In the genomic region with DNA sequence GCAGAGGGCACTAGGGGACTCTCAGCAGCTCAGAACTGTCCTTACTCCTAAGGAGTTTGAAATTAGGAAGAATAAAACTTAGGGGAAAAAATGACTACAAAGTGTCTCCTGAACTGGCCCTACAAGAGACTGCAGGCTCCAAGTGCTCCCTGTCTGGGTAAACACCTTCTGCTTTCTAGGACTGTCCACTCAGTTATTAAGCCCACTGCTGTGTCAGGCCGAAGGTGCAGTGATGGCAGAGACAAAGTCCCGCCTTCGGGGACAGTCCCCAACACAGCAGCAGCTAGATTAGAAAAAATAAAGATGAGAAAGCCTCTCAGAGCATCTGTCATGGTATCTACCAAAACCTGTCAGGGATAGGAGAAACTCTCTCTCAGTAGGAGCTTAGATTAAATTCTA, we compare ENCODE assay signal across 19 cellular contexts. TPM values are rescaled to one million over a fixed set of nuclear protein-coding genes. Genes with fewer than 3 reads are reported as not detected.
"Had no signal": no experiment of that assay in that cellular context is flagged by ENCODE, and none has a peak within 500 bp of the region (broad histone marks: within the 10 kb centered on the region; RNA-seq: fewer than 3 reads in every experiment).

No MANE protein-coding gene starts in this region.

- H3K27ac ChIP-seq: cardiac muscle cell, psoas muscle had no signal

- ATAC-seq: activated CD4-positive, CD25-positive, alpha-beta regulatory T cell treated with anti-CD3 and anti-CD28 coated beads, Interleukin-2, amount 50 U/mL, for 24 hours; activated CD8-positive, alpha-beta T cell treated with anti-CD3 and anti-CD28 coated beads, Interleukin-2, amount 10 ng/mL, durations not matched to agents 7 days and 5 days; activated naive CD4-positive, alpha-beta T cell treated with anti-CD3 and anti-CD28 coated beads, Interleukin-2, amount 50 U/mL, for 72 hours; activated T-cell treated with anti-CD3 and anti-CD28 coated beads, Interleukin-2, amount 50 U/mL, for 4 hours; stimulated activated naive CD8-positive, alpha-beta T cell treated with anti-CD3 and anti-CD28 coated beads, Interleukin-15, amount 100 ng/mL, for 72 hours had no signal

- H3K4me1 Mint-ChIP-seq: activated CD4-positive, alpha-beta T cell treated with anti-CD3 and anti-CD28 coated beads, Interleukin-2, amount 10 ng/mL, durations not matched to agents 7 days and 5 days; stimulated activated naive CD8-positive, alpha-beta T cell treated with anti-CD3 and anti-CD28 coated beads, Interleukin-15, amount 100 ng/mL, for 72 hours had no signal

- H3K27ac Mint-ChIP-seq: activated CD4-positive, alpha-beta T cell treated with anti-CD3 and anti-CD28 coated beads, Interleukin-2, amount 10 ng/mL, durations not matched to agents 7 days and 5 days; activated CD8-positive, alpha-beta T cell treated with anti-CD3 and anti-CD28 coated beads, Interleukin-2, amount 10 ng/mL, durations not matched to agents 7 days and 5 days; activated naive CD4-positive, alpha-beta T cell treated with anti-CD3 and anti-CD28 coated beads, Interleukin-2, amount 50 U/mL, for 72 hours; stimulated activated naive CD8-positive, alpha-beta T cell treated with anti-CD3 and anti-CD28 coated beads, Interleukin-15, amount 100 ng/mL, for 72 hours; T-helper 1 cell treated with Interleukin-12 subunit alpha and Interleukin-12 subunit beta and Interleukin-4 antibody, amounts not matched to agents 30 μg/mL and 1 μg/mL, for 36 hours had no signal

- H3K27me3 ChIP-seq: cardiac muscle cell, thyroid gland had no signal

- H3K36me3 Mint-ChIP-seq: activated naive CD4-positive, alpha-beta T cell treated with anti-CD3 and anti-CD28 coated beads, Interleukin-2, amount 50 U/mL, for 72 hours had no signal

- H3K36me3 ChIP-seq: cardiac muscle cell, thyroid gland had no signal

- H3K4me3 ChIP-seq: cardiac muscle cell, psoas muscle, thyroid gland had no signal

- DNase-seq: activated CD4-positive, alpha-beta T cell treated with anti-CD3 and anti-CD28 coated beads, Interleukin-2, amount 10 ng/mL, durations not matched to agents 7 days and 5 days; activated CD8-positive, alpha-beta T cell treated with anti-CD3 and anti-CD28 coated beads, Interleukin-2, amount 10 ng/mL, durations not matched to agents 7 days and 5 days; activated gamma-delta T cell; activated T-cell treated with anti-CD3 and anti-CD28 coated beads, Interleukin-2, amount 50 U/mL, for 4 hours; amniotic stem cell; foreskin melanocyte; psoas muscle; right cardiac atrium; small intestine; stimulated activated CD4-positive, alpha-beta T cell treated with anti-CD3 and anti-CD28 coated beads, Interleukin-4, amount 100 ng/mL, for 1 hour; stimulated activated naive CD8-positive, alpha-beta T cell treated with anti-CD3 and anti-CD28 coated beads, Interleukin-15, amount 100 ng/mL, for 72 hours; thyroid gland had no signal

- H3K27me3 Mint-ChIP-seq: activated CD4-positive, alpha-beta T cell treated with anti-CD3 and anti-CD28 coated beads, Interleukin-2, amount 10 ng/mL, durations not matched to agents 7 days and 5 days had no signal

- H3K9me3 ChIP-seq: psoas muscle, thyroid gland had no signal

- H3K9me3 Mint-ChIP-seq: activated CD4-positive, alpha-beta T cell treated with anti-CD3 and anti-CD28 coated beads, Interleukin-2, amount 10 ng/mL, durations not matched to agents 7 days and 5 days; activated naive CD4-positive, alpha-beta T cell treated with anti-CD3 and anti-CD28 coated beads, Interleukin-2, amount 50 U/mL, for 72 hours; stimulated activated naive CD8-positive, alpha-beta T cell treated with anti-CD3 and anti-CD28 coated beads, Interleukin-15, amount 100 ng/mL, for 72 hours; T-helper 1 cell treated with Interleukin-12 subunit alpha and Interleukin-12 subunit beta and Interleukin-4 antibody, amounts not matched to agents 30 μg/mL and 1 μg/mL, for 36 hours had no signal

- H3K4me3 Mint-ChIP-seq: activated CD4-positive, alpha-beta T cell treated with anti-CD3 and anti-CD28 coated beads, Interleukin-2, amount 10 ng/mL, durations not matched to agents 7 days and 5 days; activated CD8-positive, alpha-beta T cell treated with anti-CD3 and anti-CD28 coated beads, Interleukin-2, amount 10 ng/mL, durations not matched to agents 7 days and 5 days; activated T-cell treated with anti-CD3 and anti-CD28 coated beads, Interleukin-2, amount 50 U/mL, for 4 hours; neural crest cell; stimulated activated naive CD8-positive, alpha-beta T cell treated with anti-CD3 and anti-CD28 coated beads, Interleukin-15, amount 100 ng/mL, for 72 hours; T-helper 1 cell treated with Interleukin-12 subunit alpha and Interleukin-12 subunit beta and Interleukin-4 antibody, amounts not matched to agents 30 μg/mL and 1 μg/mL, for 36 hours had no signal

- H3K4me1 ChIP-seq: psoas muscle, thyroid gland had no signal

RNA-seq across cellular contexts. Expression of a gene that starts 28.3 kb away (rescaled TPM):
- total RNA-seq: activated CD4-positive, alpha-beta T cell treated with anti-CD3 and anti-CD28 coated beads, Interleukin-2, amount 10 ng/mL, durations not matched to agents 7 days and 5 days; activated CD8-positive, alpha-beta T cell treated with anti-CD3 and anti-CD28 coated beads, Interleukin-2, amount 10 ng/mL, durations not matched to agents 7 days and 5 days; activated naive CD4-positive, alpha-beta T cell treated with anti-CD3 and anti-CD28 coated beads, Interleukin-2, amount 50 U/mL, for 72 hours; activated T-cell treated with anti-CD3 and anti-CD28 coated beads, Interleukin-2, amount 50 U/mL, for 4 hours; cardiac muscle cell; dermis microvascular lymphatic vessel endothelial cell; left lobe of liver had no signal
